In genomic region chr9:134026561-134026960, GRCh38 we compare ENCODE assay signal across 1 cellular context.
TF ChIP-seq lines count a peak whose summit lies in the region.

No MANE protein-coding gene starts in this region.

TF ChIP-seq in HepG2, 621 proteins besides CTCF, POLR2A, EP300 and RAD21:
- TF ChIP-seq IKZF4 (CRISPR knock-in tag; IDR thresholded peaks at IDR 0.05; ENCODE audit: borderline replicate concordance, low read depth, not compliant biosample characterization), result no peak
- no peak for TF ChIP-seq ZNF224 (CRISPR knock-in tag; IDR thresholded peaks at IDR 0.05)
- TF ChIP-seq RFX5 (IDR thresholded peaks at IDR 0.05; ENCODE audit: low read depth, low read length), result no peak
- TF ChIP-seq ZNF510 (CRISPR knock-in tag; IDR thresholded peaks at IDR 0.05; ENCODE audit: low read depth), result no peak
